8 cellular contexts compared by ENCODE assay signal in genomic region chr3:179526989-179527391, GRCh38.
DNase-seq lines count a peak whose midpoint lies in the region; ATAC-seq and TF ChIP-seq lines count a peak whose summit lies in the region.

No MANE protein-coding gene starts in this region.

- ATAC-seq in GM18867 (IDR thresholded peaks at IDR 0.05; ENCODE audit: unreplicated experiment), result no peak

- H3K4me3 ChIP-seq in epithelial cell of esophagus (ENCODE audit: low read length) (no peak overlapping the region), mucosa of rectum (ENCODE audit: low read length in 2 of 2) (peak overlapping the region in 1 of 2 donors; percentile 42)

- no peaks in the 10 kb centered on the region for H3K36me3 ChIP-seq in mucosa of rectum (ENCODE audit: control insufficient read depth in 2 of 2, insufficient read depth in 2 of 2, low read length in 2 of 2)

- H3K27ac ChIP-seq in mucosa of rectum (ENCODE audit: low read depth in 2 of 2, low read length in 2 of 2), result peak overlapping the region; percentile 42 to 52

- peak overlapping the region in 1 of 2 donors; percentile 48 for H3K9ac ChIP-seq in mucosa of rectum (ENCODE audit: low read depth in 1 of 2, low read length in 2 of 2)

- peaks cover 0 to 4% of the 10 kb centered on the region in 2 donors for H3K4me1 ChIP-seq in mucosa of rectum (ENCODE audit: control insufficient read depth in 2 of 2, insufficient read depth in 2 of 2, low read length in 2 of 2)

- DNase-seq in DMS 273 (lab: John Stamatoyannopoulos, UW; ENCODE audit: unreplicated experiment) (peak; percentile 87), NCI-H226 (peak; percentile 45), epithelial cell of esophagus (ENCODE audit: low read depth) (peak; percentile 13), NCI-H526 (lab: John Stamatoyannopoulos, UW) (no peak), GF-D8 (lab: John Stamatoyannopoulos, UW) (no peak), MV-4-11 (lab: John Stamatoyannopoulos, UW) (no peak)

- no peaks in the 10 kb centered on the region for H3K27me3 ChIP-seq in mucosa of rectum (ENCODE audit: control insufficient read depth in 2 of 2, insufficient read depth in 2 of 2, low read length in 2 of 2)

- H3K9me3 ChIP-seq in mucosa of rectum (ENCODE audit: control insufficient read depth in 2 of 2, low read length in 2 of 2), result no peaks in the 10 kb centered on the region

- no peak for TF ChIP-seq CTCF in epithelial cell of esophagus (IDR thresholded peaks at IDR 0.05; ENCODE audit: insufficient read depth, low read depth, low read length, missing control alignments)

Comparison
In these comparisons a context has a peak if more than half of its experiments do, and no peak if none do; other contexts are left out.
1. DNase-seq: peak in DMS 273 (single experiment), NCI-H226 (single experiment) and epithelial cell of esophagus (single experiment); none in NCI-H526 (0 of 2), GF-D8 (single experiment) and MV-4-11 (single experiment).